ENCODE assay signal across 9 cellular contexts in the genomic region with DNA sequence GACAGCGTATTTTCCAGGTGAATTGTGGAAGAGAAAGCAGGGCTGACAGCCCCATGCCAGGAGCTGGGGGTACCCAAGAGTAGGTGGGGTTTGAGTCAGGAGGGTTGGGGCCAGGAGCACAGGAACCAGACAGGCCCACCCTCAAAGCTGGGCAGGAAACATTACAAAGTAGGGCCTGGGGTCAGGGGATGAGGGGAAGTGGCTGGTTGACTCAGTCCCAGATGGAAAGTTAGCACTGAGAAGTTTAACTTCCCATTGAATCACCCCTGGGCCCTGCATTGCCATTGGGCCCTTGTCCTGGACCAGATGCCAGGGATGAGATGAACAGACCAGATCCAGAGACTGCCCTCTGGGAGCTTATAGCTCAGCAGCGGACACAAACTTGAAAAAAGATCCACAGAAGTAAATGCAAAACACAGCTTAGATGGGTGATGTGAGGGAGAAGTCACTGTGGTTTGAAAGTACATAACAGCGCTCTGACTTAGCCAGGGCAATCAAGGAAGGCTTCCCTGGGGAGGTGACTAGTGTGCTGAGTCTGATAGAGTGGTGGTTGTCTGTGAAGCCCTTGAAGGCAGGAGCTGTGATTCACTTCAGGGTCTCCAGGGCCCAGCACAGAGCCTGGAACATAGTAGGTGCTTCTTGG. TPM values are rescaled to one million over a fixed set of nuclear protein-coding genes. Genes with fewer than 3 reads are reported as not detected.
DNase-seq lines count a peak whose midpoint lies in the region; ATAC-seq, FAIRE-seq and TF ChIP-seq lines count a peak whose summit lies in the region.
"Had no signal": no experiment of that assay in that cellular context is flagged by ENCODE, and none has a peak within 500 bp of the region (broad histone marks: within the 10 kb centered on the region; RNA-seq: fewer than 3 reads in every experiment).

No MANE protein-coding gene starts in this region.

- H3K4me2 ChIP-seq in GM12878 (ENCODE audit: control insufficient read depth, insufficient read depth), result peak overlapping the region; percentile 99

- CTCF ChIA-PET in GM12878 (lab: Yijun Ruan, JAX), result interaction anchor here (0.6 to 3.9 kb wide), 10 partner anchors 17 to 416 kb away, joined by 3 to 23 read pairs (median 4); a partner anchor contains a TSS

- H2AFZ ChIP-seq in GM12878 (ENCODE audit: control insufficient read depth, low read depth, low read length), result no peak overlapping the region

- no peak for TF ChIP-seq RAD21 in GM12878 (IDR thresholded peaks at IDR 0.05; ENCODE audit: insufficient read depth, low read depth, low read length)

- no peak overlapping the region for H3K4me3 ChIP-seq in right cardiac atrium (ENCODE audit: low read length)
- H3K4me3 ChIP-seq in GM12878, result 0 out of 2 replicates have a peak overlapping the region, but pooled peaks have one; percentile 78
- peak overlapping the region; percentile 80 for H3K4me3 ChIP-seq in mesodermal cell (ENCODE audit: extremely low read depth, insufficient read depth, low read length, poor library complexity, severe bottlenecking)

- no peak for TF ChIP-seq CTCF in GM12878 (IDR thresholded peaks at IDR 0.05 in 2 of 3, conservative IDR thresholded peaks at IDR 0.05 in 1 of 3; ENCODE audit: control insufficient read depth in 2 of 3, extremely low read depth in 1 of 3, insufficient read depth in 1 of 3, low read depth in 3 of 3, low read length in 3 of 3)

- POLR2A ChIA-PET in GM12878 (lab: Charles Lee), result interaction anchor here (0.6 to 5.4 kb wide), 8 partner anchors 8 to 491 kb away, joined by 3 to 69 read pairs (median 4); a partner anchor contains a TSS

- H3K27ac ChIP-seq in right cardiac atrium (ENCODE audit: low read length) (peak overlapping the region; percentile 49), GM12878 (ENCODE audit: control insufficient read depth, insufficient read depth) (no peak overlapping the region), mesodermal cell (ENCODE audit: low read depth, low read length, severe bottlenecking) (no peak overlapping the region)

- TF ChIP-seq EP300 in GM12878 (IDR thresholded peaks at IDR 0.05; ENCODE audit: borderline replicate concordance in 1 of 2, control insufficient read depth in 1 of 2, low read depth in 2 of 2, low read length in 2 of 2), result no peak

- SMC1A ChIA-PET in GM12878 (lab: Charles Lee; ENCODE audit: uncharacterized antibody, unreplicated experiment), result interaction anchor here (0.8 to 3.5 kb wide), 8 partner anchors 9 to 56 kb away, joined by 3 to 20 read pairs (median 6); no protein-coding TSS in a partner anchor

- no peak overlapping the region for H3K9ac ChIP-seq in GM12878 (ENCODE audit: control insufficient read depth, insufficient read depth, low read length)

- H3K9me3 ChIP-seq in right cardiac atrium (ENCODE audit: control insufficient read depth, low read length), result no peaks in the 10 kb centered on the region
- H3K9me3 ChIP-seq in GM12878 (replicated peaks; ENCODE audit: control insufficient read depth, insufficient read depth, low read length), result no peaks in the 10 kb centered on the region
- H3K9me3 ChIP-seq in mesodermal cell (ENCODE audit: control insufficient read depth, low read length), result no peaks in the 10 kb centered on the region
- H3K9me3 ChIP-seq: pancreas had no signal

- no peak for FAIRE-seq in GM12878 (lab: Jason Lieb, UNC)
- FAIRE-seq: pancreas had no signal

- H3K79me2 ChIP-seq in GM12878 (ENCODE audit: control insufficient read depth, insufficient read depth, low read length), result peaks cover 2% of the 10 kb centered on the region

- H3K36me3 ChIP-seq in GM12878 (ENCODE audit: control insufficient read depth in 2 of 2, insufficient read depth in 2 of 2, low read length in 1 of 2) (no peaks in the 10 kb centered on the region), mesodermal cell (ENCODE audit: control insufficient read depth, insufficient read depth, low read length) (peaks cover 21% of the 10 kb centered on the region)
- H3K36me3 ChIP-seq: pancreas had no signal

- DNase-seq in right cardiac atrium (peak in 1 of 3 donors; percentile 25), left cardiac atrium (no peak), GM12878 (ENCODE audit: low read depth, low spot score) (no peak), HT-29 (ENCODE audit: low spot score) (no peak), NCI-H526 treated with DMSO at 0.1 percent for 48 hours (lab: John Stamatoyannopoulos, UW) (no peak), SKM-1 (lab: John Stamatoyannopoulos, UW; ENCODE audit: unreplicated experiment) (no peak), NCI-H2171 treated with DMSO at 0.1 percent for 48 hours (lab: John Stamatoyannopoulos, UW) (no peak)

- in situ Hi-C loops in GM12878 (cut with MboI), result no loop called here

- WGBS in right cardiac atrium, result 95% methylated on average over 3 of the region's 3 CpGs
- 65% methylated on average over 3 of the region's 3 CpGs for WGBS in GM12878 (ENCODE audit: insufficient coverage, insufficient replicate concordance, low lambda C conversion rate, missing lambda C conversion rate)
- 90 to 96% methylated on average over 3 of the region's 3 CpGs for WGBS in mesodermal cell (ENCODE audit: insufficient coverage in 2 of 2), 2 experiments

- H3K27me3 ChIP-seq in right cardiac atrium (ENCODE audit: control insufficient read depth, insufficient read depth) (no peaks in the 10 kb centered on the region), GM12878 (replicated peaks in 1 of 2; ENCODE audit: control insufficient read depth in 2 of 2, insufficient read depth in 2 of 2, low read length in 1 of 2) (no peaks in the 10 kb centered on the region)
- H3K27me3 ChIP-seq: pancreas had no signal

- intact Hi-C loops in right cardiac atrium (cut with DNase I) (loop anchor here in 1 of 4 donors (10.0 kb wide), 1 partner anchor 89 kb away; a partner anchor contains a TSS), left cardiac atrium (cut with DNase I) (loop anchor here in 1 of 2 donors (10.0 kb wide), 1 partner anchor 89 kb away; a partner anchor contains a TSS), GM12878 (cut with micrococcal nuclease; ENCODE audit: unreplicated experiment) (loop anchor here (2.0 to 5.0 kb wide), 3 partner anchors 57 to 193 kb away; a partner anchor contains a TSS)

- H4K20me1 ChIP-seq in GM12878 (ENCODE audit: control insufficient read depth, insufficient read depth), result no peaks in the 10 kb centered on the region

- peaks cover 15% of the 10 kb centered on the region for H3K4me1 ChIP-seq in right cardiac atrium (ENCODE audit: control insufficient read depth, insufficient read depth, low read length)
- peaks cover 43% of the 10 kb centered on the region for H3K4me1 ChIP-seq in GM12878 (ENCODE audit: control insufficient read depth, insufficient read depth, low read length)
- H3K4me1 ChIP-seq in mesodermal cell (ENCODE audit: control insufficient read depth, insufficient read depth, low read length, poor library complexity, severe bottlenecking), result peaks cover 30% of the 10 kb centered on the region

- RAD21 ChIA-PET in GM12878 (lab: Charles Lee; ENCODE audit: unreplicated experiment), result interaction anchor here (0.8 to 2.4 kb wide), 9 partner anchors 10 to 102 kb away, joined by 3 to 13 read pairs (median 6); a partner anchor contains a TSS

- BruUV-seq in GM12878 (replicated peaks; lab: Mats Ljungman, UMichigan), result no TSS peak

- no peak for ATAC-seq in right cardiac atrium
- no peak for ATAC-seq in left cardiac atrium
- ATAC-seq in GM12878, result peak; percentile 7; the same call in 1 of the 3 replicates

- TF ChIP-seq POLR2A in GM12878 (IDR thresholded peaks at IDR 0.05; ENCODE audit: low read depth, low read length), result no peak

RNA-seq across cellular contexts. Expression of a gene that starts 2.2 kb away (rescaled TPM):
- total RNA-seq in right cardiac atrium, result 10 to 100 TPM in 1 of 4 donors, 1 to 10 TPM in 3; 4.8 to 13.7 (median 7.1) TPM
- 20.5 TPM for polyA plus RNA-seq in right cardiac atrium
- 10 to 100 TPM in 1 of 2 donors, 1 to 10 TPM in 1; 9.4 to 27.8 TPM for total RNA-seq in left cardiac atrium
- 6.2 and 10.1 TPM in 2 replicates for total RNA-seq in GM12878 (2013; cell fraction: nucleolus; rRNA removed)
- total RNA-seq in GM12878 (2014; rRNA removed), result 1.0 and 1.1 TPM in 2 replicates
- total RNA-seq in GM12878 (2014; rRNA removed; fragmentation: Illumina TruSeq; extraction: Trizol), result 0.54 and 0.88 TPM in 2 replicates
- 0.87 and 1.4 TPM in 2 replicates for total RNA-seq in GM12878 (2021)
- 0.91 TPM for polyA plus RNA-seq in GM12878 (2011; ENCODE audit: low read depth)
- 1.9 and 2.3 TPM in 2 replicates for polyA plus RNA-seq in GM12878 (2011; rRNA removed)
- 2.7 and 3.2 TPM in 2 replicates for polyA plus RNA-seq in GM12878 (2011; cell fraction: cytosol; rRNA removed)
- 1.8 TPM in 2 replicates for polyA plus RNA-seq in GM12878 (2011; cell fraction: nucleus; rRNA removed)
- polyA plus RNA-seq in GM12878 (2012), result 2.4 and 4.9 TPM in 2 replicates
- polyA plus RNA-seq in GM12878 (2014; fragmentation: Illumina TruSeq; extraction: Trizol), result 0.57 and 0.81 TPM in 2 replicates
- under 1 TPM in 1 of 2 experiments, not detected in 1; 0.22 TPM for polyA plus RNA-seq in GM12878 (2014; fragmentation: Nextera tagmentation; extraction: Ambion mirVana)
- polyA plus RNA-seq in GM12878 (2014; rRNA removed), result 1.0 and 1.3 TPM in 2 replicates
- under 1 TPM; 0.32 to 0.78 TPM for polyA plus RNA-seq in GM12878 (2016; fragmentation: Nextera tagmentation; extraction: Ambion mirVana)
- 0.80 and 1.8 TPM in 2 replicates for polyA minus RNA-seq in GM12878 (2011; rRNA and poly(A)+ RNA removed)
- polyA minus RNA-seq in GM12878 (2011; cell fraction: cytosol; rRNA and poly(A)+ RNA removed), result 0.62 and 2.9 TPM in 2 replicates
- 2.2 and 2.4 TPM in 2 replicates for polyA minus RNA-seq in GM12878 (2011; cell fraction: nucleus; rRNA and poly(A)+ RNA removed)
- polyA plus RNA-seq in mesodermal cell (2013, experiment 1 of 2), result 18.8 TPM
- polyA plus RNA-seq in mesodermal cell (2013, experiment 2 of 2), result 14.8 TPM
- total RNA-seq in HT-29 (2014; rRNA removed; shearing (Covaris generic)), result 78.7 and 91.5 TPM in 2 replicates

RNA-seq across cellular contexts. Expression of a gene that starts 22.3 kb away (rescaled TPM):
- total RNA-seq in right cardiac atrium (10 to 100 TPM; 16.0 to 25.2 (median 17.6) TPM), left cardiac atrium (10 to 100 TPM; 14.3 to 21.1 TPM), GM12878 (2014; rRNA removed) (17.3 and 20.3 TPM in 2 replicates), GM12878 (2014; rRNA removed; fragmentation: Illumina TruSeq; extraction: Trizol) (11.7 and 13.5 TPM in 2 replicates), GM12878 (2021) (16.7 and 23.2 TPM in 2 replicates)
- polyA plus RNA-seq in right cardiac atrium (16.0 TPM), GM12878 (2011; rRNA removed) (25.3 and 42.2 TPM in 2 replicates), GM12878 (2014; fragmentation: Illumina TruSeq; extraction: Trizol) (14.2 and 18.9 TPM in 2 replicates), GM12878 (2014; fragmentation: Nextera tagmentation; extraction: Ambion mirVana) (under 1 TPM; 0.15 to 0.27 TPM), GM12878 (2014; rRNA removed) (28.1 and 30.7 TPM in 2 replicates), GM12878 (2016; fragmentation: Nextera tagmentation; extraction: Ambion mirVana) (10 to 100 TPM; 10.0 to 12.6 TPM)
- total RNA-seq in GM12878 (2013; cell fraction: nucleolus; rRNA removed), result 187 and 240 TPM in 2 replicates
- 14.0 TPM for polyA plus RNA-seq in GM12878 (2011; ENCODE audit: low read depth)
- polyA plus RNA-seq in GM12878 (2011; cell fraction: cytosol; rRNA removed), result 37.1 and 42.6 TPM in 2 replicates
- polyA plus RNA-seq in GM12878 (2011; cell fraction: nucleus; rRNA removed), result 377 and 471 TPM in 2 replicates
- 37.9 and 41.3 TPM in 2 replicates for polyA plus RNA-seq in GM12878 (2012)
- 69.2 and 114 TPM in 2 replicates for polyA minus RNA-seq in GM12878 (2011; rRNA and poly(A)+ RNA removed)
- 15.9 and 17.0 TPM in 2 replicates for polyA minus RNA-seq in GM12878 (2011; cell fraction: cytosol; rRNA and poly(A)+ RNA removed)
- polyA minus RNA-seq in GM12878 (2011; cell fraction: nucleus; rRNA and poly(A)+ RNA removed), result 122 and 142 TPM in 2 replicates
- polyA plus RNA-seq in mesodermal cell (2013, experiment 1 of 2), result 17.3 TPM
- polyA plus RNA-seq in mesodermal cell (2013, experiment 2 of 2), result 16.0 TPM
- 13.0 and 16.1 TPM in 2 replicates for total RNA-seq in HT-29 (2014; rRNA removed; shearing (Covaris generic))
